13 cellular contexts compared by ENCODE assay signal in genomic region chr7:47383064-47383463, GRCh38.
DNase-seq lines count a peak whose midpoint lies in the region; TF ChIP-seq lines count a peak whose summit lies in the region.
"Had no signal": no experiment of that assay in that cellular context is flagged by ENCODE, and none has a peak within 500 bp of the region (broad histone marks: within the 10 kb centered on the region; RNA-seq: fewer than 3 reads in every experiment).

No MANE protein-coding gene starts in this region.

- peak in 1 of 2 donors; percentile 35 for TF ChIP-seq EP300 in tibial nerve (IDR thresholded peaks at IDR 0.05)

- no peak for TF ChIP-seq CTCF in HFF-Myc (IDR thresholded peaks at IDR 0.05; ENCODE audit: low read depth, low read length, missing control alignments)
- TF ChIP-seq CTCF in tibial nerve (IDR thresholded peaks at IDR 0.05) = peak in 3 of 5 experiments; percentile 7 to 35 (median 9)

- H3K4me1 ChIP-seq in tibial nerve = peaks cover 0 to 67% (median 26%) of the 10 kb centered on the region in 4 donors

- WGBS in tibial nerve, 2 donors = 25 to 31% methylated on average over 7 of the region's 7 CpGs

- no peak for TF ChIP-seq POLR2A in tibial nerve (IDR thresholded peaks at IDR 0.05)

- H3K4me3 ChIP-seq in HFF-Myc (replicated peaks; ENCODE audit: low read depth, low read length) = no peak overlapping the region
- no peak overlapping the region for H3K4me3 ChIP-seq in tibial nerve
- H3K4me3 ChIP-seq: gastroesophageal sphincter had no signal

- H3K27ac ChIP-seq in tibial nerve = peak overlapping the region in 3 of 4 donors; percentile 16 to 74 (median 72)
- H3K27ac ChIP-seq: gastroesophageal sphincter had no signal

- H3K27me3 ChIP-seq in tibial nerve = no peaks in the 10 kb centered on the region
- H3K27me3 ChIP-seq: gastroesophageal sphincter had no signal

- no peaks in the 10 kb centered on the region for H3K9me3 ChIP-seq in tibial nerve
- H3K9me3 ChIP-seq: gastroesophageal sphincter had no signal

- H3K36me3 ChIP-seq in tibial nerve = peaks cover 0 to 10% (median 0%) of the 10 kb centered on the region in 3 donors

- DNase-seq in HFF-Myc (ENCODE audit: extremely low read depth, low read depth) (peak; percentile 15), amniotic stem cell (lab: John Stamatoyannopoulos, UW) (peak; percentile 12), kidney tubule cell (ENCODE audit: low spot score) (peak; percentile 56), tibial nerve (ENCODE audit: low spot score in 2 of 2) (no peak), NCI-H748 treated with DMSO at 0.1 percent for 48 hours (lab: John Stamatoyannopoulos, UW) (no peak)
- no peak for DNase-seq in stimulated activated CD4-positive, alpha-beta T cell treated with anti-CD3 and anti-CD28 coated beads, Interleukin-4, amount 100 ng/mL, for 24 hours
- no peak for DNase-seq in stimulated activated naive CD4-positive, alpha-beta T cell (lab: John Stamatoyannopoulos, UW)
- DNase-seq: activated CD4-positive, alpha-beta T cell treated with anti-CD3 and anti-CD28 coated beads for 36 hours; activated CD8-positive, alpha-beta memory T cell treated with anti-CD3 and anti-CD28 coated beads, Interleukin-2, amount 50 U/mL, for 48 hours; NCI-H187; NCI-H526; RPMI8226 had no signal

Comparison
In these comparisons a context has a peak if more than half of its experiments do, and no peak if none do; other contexts are left out.
1. DNase-seq: peak in HFF-Myc (single experiment), amniotic stem cell (single experiment) and kidney tubule cell (single experiment); none in tibial nerve (0 of 2), NCI-H748 treated with DMSO at 0.1 percent for 48 hours (single experiment), stimulated activated CD4-positive, alpha-beta T cell treated with anti-CD3 and anti-CD28 coated beads, Interleukin-4, amount 100 ng/mL, for 24 hours (single experiment) and stimulated activated naive CD4-positive, alpha-beta T cell (0 of 6).